14 cellular contexts compared by ENCODE assay signal in genomic region chr4:20543131-20543530, GRCh38.
DNase-seq lines count a peak whose midpoint lies in the region; ATAC-seq and TF ChIP-seq lines count a peak whose summit lies in the region.
"Had no signal": no experiment of that assay in that cellular context is flagged by ENCODE, and none has a peak within 500 bp of the region (broad histone marks: within the 10 kb centered on the region; RNA-seq: fewer than 3 reads in every experiment).

No MANE protein-coding gene starts in this region.

- no peak for ATAC-seq in stimulated activated effector memory CD8-positive, alpha-beta T cell treated with anti-CD3 and anti-CD28 coated beads, Interleukin-12 subunit alpha, Interleukin-12 subunit beta, amount 100 ng/mL, for 72 hours

- peak; percentile 6 for DNase-seq in activated CD4-positive, alpha-beta T cell treated with anti-CD3 and anti-CD28 coated beads, Interleukin-2, amount 10 ng/mL, durations not matched to agents 24 days and 14 days
- no peak for DNase-seq in activated CD4-positive, alpha-beta T cell treated with anti-CD3 and anti-CD28 coated beads, Interleukin-2, amount 10 ng/mL, durations not matched to agents 7 days and 5 days
- DNase-seq in NCI-H69 (lab: John Stamatoyannopoulos, UW) (peak; percentile 5), fibroblast of mammary gland (ENCODE audit: low read depth) (peak; percentile 12), NCI-H2107 (lab: John Stamatoyannopoulos, UW) (no peak), immature natural killer cell (no peak)
- DNase-seq in stimulated activated effector memory CD8-positive, alpha-beta T cell treated with anti-CD3 and anti-CD28 coated beads, Interleukin-12 subunit alpha, Interleukin-12 subunit beta, amount 100 ng/mL, for 72 hours (ENCODE audit: low spot score in 2 of 2) = no peak
- DNase-seq: 8988T; BE2C; CD4-positive, alpha-beta memory T cell; DMS79; EL; HFFc6 had no signal

- H3K27me3 Mint-ChIP-seq in activated CD4-positive, alpha-beta T cell treated with anti-CD3 and anti-CD28 coated beads, Interleukin-2, amount 10 ng/mL, durations not matched to agents 24 days and 14 days = no peaks in the 10 kb centered on the region
- no peaks in the 10 kb centered on the region for H3K27me3 Mint-ChIP-seq in activated CD4-positive, alpha-beta T cell treated with anti-CD3 and anti-CD28 coated beads, Interleukin-2, amount 10 ng/mL, durations not matched to agents 7 days and 5 days
- no peaks in the 10 kb centered on the region for H3K27me3 Mint-ChIP-seq in immature natural killer cell (ENCODE audit: low read depth in 3 of 3)
- H3K27me3 Mint-ChIP-seq: CD4-positive, alpha-beta memory T cell had no signal

- TF ChIP-seq CTCF in fibroblast of mammary gland (conservative IDR thresholded peaks at IDR 0.05; ENCODE audit: control insufficient read depth, insufficient read depth, low read depth, low read length) = no peak

- POLR2A ChIA-PET in activated CD4-positive, alpha-beta T cell treated with anti-CD3 and anti-CD28 coated beads, Interleukin-2, amount 10 ng/mL, durations not matched to agents 7 days and 5 days (lab: Charles Lee) = no interaction called here

- no peak overlapping the region for H3K4me3 Mint-ChIP-seq in activated CD4-positive, alpha-beta T cell treated with anti-CD3 and anti-CD28 coated beads, Interleukin-2, amount 10 ng/mL, durations not matched to agents 24 days and 14 days
- no peak overlapping the region for H3K4me3 Mint-ChIP-seq in activated CD4-positive, alpha-beta T cell treated with anti-CD3 and anti-CD28 coated beads, Interleukin-2, amount 10 ng/mL, durations not matched to agents 7 days and 5 days
- H3K4me3 Mint-ChIP-seq in stimulated activated effector memory CD8-positive, alpha-beta T cell treated with anti-CD3 and anti-CD28 coated beads, Interleukin-12 subunit alpha, Interleukin-12 subunit beta, amount 100 ng/mL, for 72 hours = no peak overlapping the region
- H3K4me3 Mint-ChIP-seq in immature natural killer cell = no peak overlapping the region
- H3K4me3 Mint-ChIP-seq: CD4-positive, alpha-beta memory T cell; HFFc6 had no signal

- CTCF ChIA-PET in activated CD4-positive, alpha-beta T cell treated with anti-CD3 and anti-CD28 coated beads, Interleukin-2, amount 10 ng/mL, durations not matched to agents 7 days and 5 days (lab: Charles Lee) = no interaction called here

- H3K4me1 Mint-ChIP-seq in activated CD4-positive, alpha-beta T cell treated with anti-CD3 and anti-CD28 coated beads, Interleukin-2, amount 10 ng/mL, durations not matched to agents 24 days and 14 days = no peaks in the 10 kb centered on the region
- no peaks in the 10 kb centered on the region for H3K4me1 Mint-ChIP-seq in activated CD4-positive, alpha-beta T cell treated with anti-CD3 and anti-CD28 coated beads, Interleukin-2, amount 10 ng/mL, durations not matched to agents 7 days and 5 days
- no peaks in the 10 kb centered on the region for H3K4me1 Mint-ChIP-seq in stimulated activated effector memory CD8-positive, alpha-beta T cell treated with anti-CD3 and anti-CD28 coated beads, Interleukin-12 subunit alpha, Interleukin-12 subunit beta, amount 100 ng/mL, for 72 hours
- H3K4me1 Mint-ChIP-seq in immature natural killer cell = no peaks in the 10 kb centered on the region
- H3K4me1 Mint-ChIP-seq: CD4-positive, alpha-beta memory T cell had no signal

- H3K36me3 Mint-ChIP-seq in activated CD4-positive, alpha-beta T cell treated with anti-CD3 and anti-CD28 coated beads, Interleukin-2, amount 10 ng/mL, durations not matched to agents 24 days and 14 days (ENCODE audit: low read depth) = no peaks in the 10 kb centered on the region
- no peaks in the 10 kb centered on the region for H3K36me3 Mint-ChIP-seq in activated CD4-positive, alpha-beta T cell treated with anti-CD3 and anti-CD28 coated beads, Interleukin-2, amount 10 ng/mL, durations not matched to agents 7 days and 5 days (ENCODE audit: low read depth)
- H3K36me3 Mint-ChIP-seq in stimulated activated effector memory CD8-positive, alpha-beta T cell treated with anti-CD3 and anti-CD28 coated beads, Interleukin-12 subunit alpha, Interleukin-12 subunit beta, amount 100 ng/mL, for 72 hours = no peaks in the 10 kb centered on the region
- H3K36me3 Mint-ChIP-seq in immature natural killer cell = no peaks in the 10 kb centered on the region
- H3K36me3 Mint-ChIP-seq: CD4-positive, alpha-beta memory T cell had no signal

- no peak overlapping the region for H3K27ac Mint-ChIP-seq in activated CD4-positive, alpha-beta T cell treated with anti-CD3 and anti-CD28 coated beads, Interleukin-2, amount 10 ng/mL, durations not matched to agents 24 days and 14 days
- H3K27ac Mint-ChIP-seq in activated CD4-positive, alpha-beta T cell treated with anti-CD3 and anti-CD28 coated beads, Interleukin-2, amount 10 ng/mL, durations not matched to agents 7 days and 5 days = no peak overlapping the region
- no peak overlapping the region for H3K27ac Mint-ChIP-seq in stimulated activated effector memory CD8-positive, alpha-beta T cell treated with anti-CD3 and anti-CD28 coated beads, Interleukin-12 subunit alpha, Interleukin-12 subunit beta, amount 100 ng/mL, for 72 hours
- H3K27ac Mint-ChIP-seq in immature natural killer cell = no peak overlapping the region
- H3K27ac Mint-ChIP-seq: CD4-positive, alpha-beta memory T cell; HFFc6 had no signal

- intact Hi-C loops in activated CD4-positive, alpha-beta T cell treated with anti-CD3 and anti-CD28 coated beads, Interleukin-2, amount 10 ng/mL, durations not matched to agents 24 days and 14 days (cut with micrococcal nuclease) = loop anchor here (10.0 kb wide), 1 partner anchor 128 kb away; no protein-coding TSS in a partner anchor

- no peaks in the 10 kb centered on the region for H3K9me3 Mint-ChIP-seq in activated CD4-positive, alpha-beta T cell treated with anti-CD3 and anti-CD28 coated beads, Interleukin-2, amount 10 ng/mL, durations not matched to agents 24 days and 14 days
- H3K9me3 Mint-ChIP-seq in activated CD4-positive, alpha-beta T cell treated with anti-CD3 and anti-CD28 coated beads, Interleukin-2, amount 10 ng/mL, durations not matched to agents 7 days and 5 days = no peaks in the 10 kb centered on the region
- H3K9me3 Mint-ChIP-seq in stimulated activated effector memory CD8-positive, alpha-beta T cell treated with anti-CD3 and anti-CD28 coated beads, Interleukin-12 subunit alpha, Interleukin-12 subunit beta, amount 100 ng/mL, for 72 hours = no peaks in the 10 kb centered on the region
- peaks cover 0 to 7% (median 0%) of the 10 kb centered on the region in 6 donors for H3K9me3 Mint-ChIP-seq in immature natural killer cell
- H3K9me3 Mint-ChIP-seq: HFFc6 had no signal

- H3K4me3 ChIP-seq in fibroblast of mammary gland (ENCODE audit: control insufficient read depth, low read depth, low read length) = no peak overlapping the region
- H3K4me3 ChIP-seq: HAP-1 had no signal

Comparison
In these comparisons a context has a peak if more than half of its experiments do, and no peak if none do; other contexts are left out.
1. DNase-seq: peak in activated CD4-positive, alpha-beta T cell treated with anti-CD3 and anti-CD28 coated beads, Interleukin-2, amount 10 ng/mL, durations not matched to agents 24 days and 14 days (single experiment), NCI-H69 (single experiment) and fibroblast of mammary gland (single experiment); none in activated CD4-positive, alpha-beta T cell treated with anti-CD3 and anti-CD28 coated beads, Interleukin-2, amount 10 ng/mL, durations not matched to agents 7 days and 5 days (single experiment), NCI-H2107 (single experiment), stimulated activated effector memory CD8-positive, alpha-beta T cell treated with anti-CD3 and anti-CD28 coated beads, Interleukin-12 subunit alpha, Interleukin-12 subunit beta, amount 100 ng/mL, for 72 hours (0 of 2) and immature natural killer cell (0 of 3).